Comparison of ENCODE assay signal across 9 cellular contexts in the genomic region with DNA sequence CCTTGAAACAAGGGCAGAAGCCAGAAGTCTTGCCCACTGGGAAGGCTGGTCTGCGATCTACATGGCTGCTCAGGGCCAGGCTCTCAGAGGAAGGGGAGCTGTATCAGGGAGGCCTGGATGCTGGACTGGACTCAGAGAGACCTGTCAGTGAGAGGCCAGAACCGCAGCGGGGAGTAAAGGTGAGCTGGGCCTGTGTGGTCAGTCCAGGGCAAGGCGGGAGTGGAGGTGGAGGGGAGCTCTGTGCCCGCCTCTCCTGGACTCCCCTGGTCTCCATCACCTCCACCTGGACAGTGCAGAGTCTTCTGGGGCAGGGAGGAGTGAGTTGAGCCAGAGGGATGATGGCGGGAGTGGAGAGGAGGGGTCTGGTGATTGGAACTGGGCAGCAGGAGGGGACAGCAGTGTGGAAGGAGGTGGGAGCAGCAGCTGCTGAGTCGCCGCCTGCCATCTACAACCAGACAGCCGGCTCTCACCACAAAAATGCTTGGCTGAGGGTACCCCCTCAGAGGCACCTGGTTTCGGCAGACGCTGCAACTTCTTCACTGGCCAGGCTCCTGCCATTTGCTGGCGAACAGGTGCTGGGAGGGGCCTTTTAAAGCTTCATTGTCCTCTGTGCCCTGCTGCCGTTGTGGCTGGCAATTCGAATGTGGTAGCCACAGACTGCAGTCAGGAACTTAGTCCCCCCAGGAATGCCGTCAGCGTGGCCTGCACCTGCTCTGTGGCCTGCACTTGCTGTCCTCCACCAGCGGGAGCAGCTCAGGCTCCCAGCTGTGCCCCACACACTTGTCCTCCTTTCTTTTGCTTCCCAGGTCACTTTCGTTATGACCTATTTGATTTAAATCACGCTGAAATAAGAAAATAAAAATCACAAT. TPM values are rescaled to one million over a fixed set of nuclear protein-coding genes. Genes with fewer than 3 reads are reported as not detected.
DNase-seq lines count a peak whose midpoint lies in the region; ATAC-seq and TF ChIP-seq lines count a peak whose summit lies in the region.
"Had no signal": no experiment of that assay in that cellular context is flagged by ENCODE, and none has a peak within 500 bp of the region (broad histone marks: within the 10 kb centered on the region; RNA-seq: fewer than 3 reads in every experiment).

No MANE protein-coding gene starts in this region.

- H3K4me1 ChIP-seq in DND-41 (ENCODE audit: insufficient read depth, low read length) (peaks cover 34% of the 10 kb centered on the region), osteoblast (ENCODE audit: insufficient read depth, low read length) (peaks cover 37% of the 10 kb centered on the region)

- H3K4me3 ChIP-seq in DND-41 (ENCODE audit: low read depth in 1 of 2, low read length in 2 of 2) = no peak overlapping the region
- no peak overlapping the region for H3K4me3 ChIP-seq in epithelial cell of esophagus (ENCODE audit: low read length)
- no peak overlapping the region for H3K4me3 ChIP-seq in osteoblast (ENCODE audit: insufficient read depth, low read length)
- H3K4me3 ChIP-seq: HAP-1 had no signal

- TF ChIP-seq CTCF in DND-41 (IDR thresholded peaks at IDR 0.05; ENCODE audit: borderline replicate concordance, extremely low read depth, low read length, poor library complexity, severe bottlenecking) = peak; percentile 51
- peak; percentile 26 for TF ChIP-seq CTCF in epithelial cell of esophagus (IDR thresholded peaks at IDR 0.05; ENCODE audit: insufficient read depth, low read depth, low read length, missing control alignments)
- TF ChIP-seq CTCF in osteoblast (IDR thresholded peaks at IDR 0.05; ENCODE audit: extremely low read depth, low read depth, low read length) = peak; percentile 31

- H2AFZ ChIP-seq in DND-41 (ENCODE audit: low read depth, low read length) = no peak overlapping the region
- H2AFZ ChIP-seq in osteoblast (ENCODE audit: low read length) = no peak overlapping the region

- no peak overlapping the region for H3K4me2 ChIP-seq in DND-41 (ENCODE audit: insufficient read depth, low read length)
- H3K4me2 ChIP-seq in osteoblast (ENCODE audit: insufficient read depth, low read length) = no peak overlapping the region

- no peaks in the 10 kb centered on the region for H4K20me1 ChIP-seq in DND-41 (ENCODE audit: insufficient read depth, low read length)
- no peaks in the 10 kb centered on the region for H4K20me1 ChIP-seq in osteoblast (ENCODE audit: insufficient read depth, low read length)

- DNase-seq in DND-41 (peak; percentile 38), NCI-H2196 (lab: John Stamatoyannopoulos, UW; ENCODE audit: unreplicated experiment) (peak; percentile 43), epithelial cell of esophagus (ENCODE audit: low read depth) (no peak), osteoblast (ENCODE audit: insufficient read length, low spot score, missing footprints) (peak; percentile 5), NCI-H1105 (lab: John Stamatoyannopoulos, UW) (no peak), foreskin melanocyte (no peak)
- DNase-seq in activated CD4-positive, alpha-beta T cell treated with anti-CD3 and anti-CD28 coated beads for 1 hour = no peak

- no peaks in the 10 kb centered on the region for H3K9me3 ChIP-seq in DND-41 (ENCODE audit: insufficient read depth, low read length, severe bottlenecking)
- H3K9me3 ChIP-seq in osteoblast (ENCODE audit: low read depth, low read length) = no peaks in the 10 kb centered on the region
- H3K9me3 ChIP-seq: HAP-1 had no signal

- H3K27ac ChIP-seq in DND-41 (ENCODE audit: low read length) = no peak overlapping the region
- no peak overlapping the region for H3K27ac ChIP-seq in osteoblast (ENCODE audit: low read depth, low read length)

- H3K9ac ChIP-seq in DND-41 (ENCODE audit: low read depth, low read length) = no peak overlapping the region

- ATAC-seq in DND-41 (ENCODE audit: insufficient read depth, low read depth) = no peak
- ATAC-seq in GM18868 (IDR thresholded peaks at IDR 0.05; ENCODE audit: unreplicated experiment) = no peak

- H3K36me3 ChIP-seq in DND-41 (ENCODE audit: insufficient read depth, low read length) (no peaks in the 10 kb centered on the region), osteoblast (ENCODE audit: insufficient read depth, low read length) (no peaks in the 10 kb centered on the region)
- H3K36me3 ChIP-seq: HAP-1 had no signal

- H3K27me3 ChIP-seq in DND-41 (ENCODE audit: insufficient read depth, low read length, poor library complexity) (no peaks in the 10 kb centered on the region), osteoblast (ENCODE audit: insufficient read depth, low read length) (no peaks in the 10 kb centered on the region)

- H3K79me2 ChIP-seq in DND-41 (ENCODE audit: insufficient read depth, low read length) = peaks cover 10% of the 10 kb centered on the region; the same call in 1 of the 2 replicates
- H3K79me2 ChIP-seq in osteoblast (ENCODE audit: insufficient read depth, low read length) = no peaks in the 10 kb centered on the region

RNA-seq across cellular contexts. Expression of gene RASSF4, which starts 3.5 kb away (rescaled TPM):
- 2.9 and 4.0 TPM in 2 replicates for total RNA-seq in osteoblast

RNA-seq across cellular contexts. Expression of gene DEPP1, which starts 15.5 kb away (rescaled TPM):
- total RNA-seq in osteoblast = 43.6 and 87.6 TPM in 2 replicates

RNA-seq across cellular contexts. Expression of gene ZNF22, which starts 37.6 kb away (rescaled TPM):
- 13.8 and 14.4 TPM in 2 replicates for total RNA-seq in osteoblast

RNA-seq across cellular contexts. Expression of gene TMEM72, which starts 52.0 kb away (rescaled TPM):
- total RNA-seq in osteoblast = not detected in 2 replicates

Comparison
In these comparisons a context has a peak if more than half of its experiments do, and no peak if none do; other contexts are left out.
1. DNase-seq: peak in DND-41 (single experiment), NCI-H2196 (single experiment) and osteoblast (single experiment); none in epithelial cell of esophagus (single experiment), NCI-H1105 (single experiment), activated CD4-positive, alpha-beta T cell treated with anti-CD3 and anti-CD28 coated beads for 1 hour (single experiment) and foreskin melanocyte (single experiment).
2. Peak in every context shown above with its lines, with median percentiles within 50 percentile points of each other: CTCF ChIP-seq.